In genomic region chr5:105150324-105150723, GRCh38 we compare ENCODE assay signal across 19 cellular contexts.
"Had no signal": no experiment of that assay in that cellular context is flagged by ENCODE, and none has a peak within 500 bp of the region (broad histone marks: within the 10 kb centered on the region; RNA-seq: fewer than 3 reads in every experiment).

No MANE protein-coding gene starts in this region.

- H3K27ac ChIP-seq: SJSA1, SK-N-MC had no signal

- H3K4me3 ChIP-seq: SJSA1, SK-N-MC had no signal

- H3K4me1 ChIP-seq: SJSA1 had no signal

- H3K36me3 ChIP-seq: SJSA1 had no signal

- FAIRE-seq: RCC 7860 had no signal

- DNase-seq: KBM-7, MV-4-11, NCI-H1048, NCI-H1105, NCI-H1436 treated with DMSO at 0.1 percent for 48 hours, NCI-H1694, NCI-H187 treated with DMSO at 0.1 percent for 48 hours, NCI-H2029 treated with DMSO at 0.1 percent for 48 hours, NCI-H2171, NCI-H446 treated with DMSO at 0.1 percent for 48 hours, NCI-H510A treated with DMSO at 0.1 percent for 48 hours, NCI-H526, NCI-H748 treated with DMSO at 0.1 percent for 48 hours, Right ventricle myocardium superior, RPMI8226, SIG-M5 had no signal

- H3K27me3 ChIP-seq: SJSA1 had no signal

- H3K9me3 ChIP-seq: SJSA1 had no signal
